ENCODE assay signal across 2 cellular contexts in genomic region chr5:158287643-158288228, GRCh38.
TF ChIP-seq lines count a peak whose summit lies in the region.

No MANE protein-coding gene starts in this region.

TF ChIP-seq in HEK293, 187 proteins besides CTCF, POLR2A, EP300 and RAD21 (continued from another document):
- TF ChIP-seq, protein P1, sequence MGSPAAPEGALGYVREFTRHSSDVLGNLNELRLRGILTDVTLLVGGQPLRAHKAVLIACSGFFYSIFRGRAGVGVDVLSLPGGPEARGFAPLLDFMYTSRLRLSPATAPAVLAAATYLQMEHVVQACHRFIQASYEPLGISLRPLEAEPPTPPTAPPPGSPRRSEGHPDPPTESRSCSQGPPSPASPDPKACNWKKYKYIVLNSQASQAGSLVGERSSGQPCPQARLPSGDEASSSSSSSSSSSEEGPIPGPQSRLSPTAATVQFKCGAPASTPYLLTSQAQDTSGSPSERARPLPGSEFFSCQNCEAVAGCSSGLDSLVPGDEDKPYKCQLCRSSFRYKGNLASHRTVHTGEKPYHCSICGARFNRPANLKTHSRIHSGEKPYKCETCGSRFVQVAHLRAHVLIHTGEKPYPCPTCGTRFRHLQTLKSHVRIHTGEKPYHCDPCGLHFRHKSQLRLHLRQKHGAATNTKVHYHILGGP (tag by site-specific recombination; IDR thresholded peaks at IDR 0.05), result peak; percentile 53; the same call in 1 of the 2 replicates
- TF ChIP-seq ZNF629 (tag by site-specific recombination; IDR thresholded peaks at IDR 0.05), result 0 out of 2 replicates have a peak, but pooled peaks have one; percentile 38
- peak; percentile 99 for TF ChIP-seq GFI1B (tag by site-specific recombination; IDR thresholded peaks at IDR 0.05)
- 0 out of 2 replicates have a peak, but pooled peaks have one; percentile 14 for TF ChIP-seq PRDM4 (tag by site-specific recombination; IDR thresholded peaks at IDR 0.05)
- TF ChIP-seq, protein P2, sequence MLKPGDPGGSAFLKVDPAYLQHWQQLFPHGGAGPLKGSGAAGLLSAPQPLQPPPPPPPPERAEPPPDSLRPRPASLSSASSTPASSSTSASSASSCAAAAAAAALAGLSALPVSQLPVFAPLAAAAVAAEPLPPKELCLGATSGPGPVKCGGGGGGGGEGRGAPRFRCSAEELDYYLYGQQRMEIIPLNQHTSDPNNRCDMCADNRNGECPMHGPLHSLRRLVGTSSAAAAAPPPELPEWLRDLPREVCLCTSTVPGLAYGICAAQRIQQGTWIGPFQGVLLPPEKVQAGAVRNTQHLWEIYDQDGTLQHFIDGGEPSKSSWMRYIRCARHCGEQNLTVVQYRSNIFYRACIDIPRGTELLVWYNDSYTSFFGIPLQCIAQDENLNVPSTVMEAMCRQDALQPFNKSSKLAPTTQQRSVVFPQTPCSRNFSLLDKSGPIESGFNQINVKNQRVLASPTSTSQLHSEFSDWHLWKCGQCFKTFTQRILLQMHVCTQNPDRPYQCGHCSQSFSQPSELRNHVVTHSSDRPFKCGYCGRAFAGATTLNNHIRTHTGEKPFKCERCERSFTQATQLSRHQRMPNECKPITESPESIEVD (tag by site-specific recombination; IDR thresholded peaks at IDR 0.05), result peak; percentile 78
- TF ChIP-seq GLIS1 (tag by site-specific recombination; IDR thresholded peaks at IDR 0.05), result peak; percentile 43; the same call in 1 of the 2 replicates
- peak; percentile 83 for TF ChIP-seq OSR2 (tag by site-specific recombination; IDR thresholded peaks at IDR 0.05)
- TF ChIP-seq ZNF776 (tag by site-specific recombination; IDR thresholded peaks at IDR 0.05; ENCODE audit: borderline replicate concordance), result no peak
- TF ChIP-seq ZNF10 (tag by site-specific recombination; IDR thresholded peaks at IDR 0.05), result no peak
- peak; percentile 78; the same call in 1 of the 2 replicates for TF ChIP-seq ZSCAN30 (tag by site-specific recombination; IDR thresholded peaks at IDR 0.05)
- TF ChIP-seq PRDM10 (tag by site-specific recombination; IDR thresholded peaks at IDR 0.05), result peak; percentile 63

TF ChIP-seq in HepG2, 621 proteins besides CTCF, POLR2A, EP300 and RAD21 (continued from another document):
- TF ChIP-seq SETDB1 (CRISPR knock-in tag; IDR thresholded peaks at IDR 0.05; ENCODE audit: borderline replicate concordance) (no peak), PHF20 (CRISPR knock-in tag; IDR thresholded peaks at IDR 0.05) (no peak), GFI1 (CRISPR knock-in tag; IDR thresholded peaks at IDR 0.05; ENCODE audit: borderline replicate concordance) (0 out of 2 replicates have a peak, but pooled peaks have one; percentile 41), ELK4 (CRISPR knock-in tag; IDR thresholded peaks at IDR 0.05; ENCODE audit: borderline replicate concordance) (no peak), CHCHD3 (CRISPR knock-in tag; IDR thresholded peaks at IDR 0.05) (no peak), TFAP4 (IDR thresholded peaks at IDR 0.05; ENCODE audit: borderline replicate concordance, low read depth) (peak; percentile 46; the same call in 1 of the 2 replicates), NR2F6 (IDR thresholded peaks at IDR 0.05) (no peak), NR2F6 (CRISPR knock-in tag; IDR thresholded peaks at IDR 0.05) (no peak), AHDC1 (CRISPR knock-in tag; IDR thresholded peaks at IDR 0.05; ENCODE audit: borderline replicate concordance) (0 out of 2 replicates have a peak, but pooled peaks have one; percentile 0)
- TF ChIP-seq, protein P3, sequence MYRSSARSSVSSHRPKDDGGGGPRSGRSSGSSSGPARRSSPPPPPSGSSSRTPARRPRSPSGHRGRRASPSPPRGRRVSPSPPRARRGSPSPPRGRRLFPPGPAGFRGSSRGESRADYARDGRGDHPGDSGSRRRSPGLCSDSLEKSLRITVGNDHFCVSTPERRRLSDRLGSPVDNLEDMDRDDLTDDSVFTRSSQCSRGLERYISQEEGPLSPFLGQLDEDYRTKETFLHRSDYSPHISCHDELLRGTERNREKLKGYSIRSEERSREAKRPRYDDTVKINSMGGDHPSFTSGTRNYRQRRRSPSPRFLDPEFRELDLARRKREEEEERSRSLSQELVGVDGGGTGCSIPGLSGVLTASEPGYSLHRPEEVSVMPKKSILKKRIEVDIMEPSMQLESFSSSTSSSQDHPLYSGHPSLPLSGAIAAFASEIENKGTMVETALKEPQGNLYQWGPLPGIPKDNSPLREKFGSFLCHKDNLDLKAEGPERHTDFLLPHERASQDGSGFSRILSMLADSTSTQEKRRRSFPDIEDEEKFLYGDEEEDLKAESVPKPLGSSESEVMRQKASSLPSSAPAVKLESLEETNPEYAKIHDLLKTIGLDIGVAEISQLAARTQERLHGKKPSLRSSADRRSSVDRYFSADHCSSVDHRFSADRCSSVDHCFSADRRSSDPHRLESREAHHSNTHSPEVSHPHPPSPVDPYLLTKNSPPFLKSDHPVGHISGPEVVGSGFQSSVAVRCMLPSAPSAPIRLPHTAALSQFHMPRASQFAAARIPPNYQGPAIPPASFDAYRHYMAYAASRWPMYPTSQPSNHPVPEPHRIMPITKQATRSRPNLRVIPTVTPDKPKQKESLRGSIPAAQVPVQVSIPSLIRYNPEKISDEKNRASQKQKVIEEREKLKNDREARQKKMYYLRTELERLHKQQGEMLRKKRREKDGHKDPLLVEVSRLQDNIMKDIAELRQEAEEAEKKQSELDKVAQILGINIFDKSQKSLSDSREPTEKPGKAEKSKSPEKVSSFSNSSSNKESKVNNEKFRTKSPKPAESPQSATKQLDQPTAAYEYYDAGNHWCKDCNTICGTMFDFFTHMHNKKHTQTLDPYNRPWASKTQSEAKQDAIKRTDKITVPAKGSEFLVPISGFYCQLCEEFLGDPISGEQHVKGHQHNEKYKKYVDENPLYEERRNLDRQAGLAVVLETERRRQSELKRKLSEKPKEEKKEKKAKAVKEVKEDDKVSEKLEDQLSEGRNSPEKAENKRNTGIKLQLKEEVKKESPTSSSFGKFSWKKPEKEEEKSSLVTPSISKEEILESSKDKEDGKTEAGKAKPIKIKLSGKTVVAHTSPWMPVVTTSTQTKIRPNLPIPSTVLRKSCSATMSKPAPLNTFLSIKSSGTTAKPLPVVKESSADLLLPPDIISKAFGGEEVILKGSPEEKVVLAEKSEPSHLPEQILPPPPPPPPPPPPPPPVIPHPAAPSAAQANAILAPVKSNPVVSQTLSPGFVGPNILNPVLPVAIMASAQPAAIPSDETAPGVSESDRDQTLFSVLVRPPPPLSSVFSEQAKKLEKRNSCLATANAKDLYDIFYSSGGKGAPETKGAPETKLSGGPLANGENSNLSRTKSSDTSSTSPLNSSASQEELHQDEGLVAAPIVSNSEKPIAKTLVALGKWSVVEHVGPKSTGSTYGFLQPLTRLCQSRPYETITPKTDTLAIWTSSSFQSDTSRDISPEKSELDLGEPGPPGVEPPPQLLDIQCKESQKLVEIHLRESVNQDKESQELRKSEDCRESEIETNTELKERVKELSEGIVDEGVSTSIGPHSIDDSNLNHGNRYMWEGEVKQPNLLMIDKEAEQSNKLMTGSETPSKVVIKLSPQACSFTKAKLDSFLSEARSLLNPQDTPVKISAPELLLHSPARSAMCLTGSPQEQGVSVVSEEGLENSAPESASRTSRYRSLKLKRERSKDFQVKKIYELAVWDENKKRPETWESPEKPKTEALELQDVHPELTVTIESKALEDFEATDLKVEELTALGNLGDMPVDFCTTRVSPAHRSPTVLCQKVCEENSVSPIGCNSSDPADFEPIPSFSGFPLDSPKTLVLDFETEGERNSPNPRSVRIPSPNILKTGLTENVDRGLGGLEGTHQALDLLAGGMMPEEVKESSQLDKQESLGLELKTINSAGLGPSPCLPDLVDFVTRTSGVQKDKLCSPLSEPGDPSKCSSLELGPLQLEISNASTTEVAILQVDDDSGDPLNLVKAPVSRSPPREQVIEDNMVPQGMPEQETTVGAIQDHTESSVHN (CRISPR knock-in tag; IDR thresholded peaks at IDR 0.05), result no peak
